1 cellular context compared by ENCODE assay signal in genomic region chr4:16212138-16212782, GRCh38.
TF ChIP-seq lines count a peak whose summit lies in the region.

No MANE protein-coding gene starts in this region.

TF ChIP-seq in WTC11, 78 proteins besides CTCF, POLR2A, EP300 and RAD21 (continued from another document):
- no peak for TF ChIP-seq OVOL2 (CRISPR knock-in tag; IDR thresholded peaks at IDR 0.05; ENCODE audit: borderline replicate concordance)
- TF ChIP-seq, protein P1, sequence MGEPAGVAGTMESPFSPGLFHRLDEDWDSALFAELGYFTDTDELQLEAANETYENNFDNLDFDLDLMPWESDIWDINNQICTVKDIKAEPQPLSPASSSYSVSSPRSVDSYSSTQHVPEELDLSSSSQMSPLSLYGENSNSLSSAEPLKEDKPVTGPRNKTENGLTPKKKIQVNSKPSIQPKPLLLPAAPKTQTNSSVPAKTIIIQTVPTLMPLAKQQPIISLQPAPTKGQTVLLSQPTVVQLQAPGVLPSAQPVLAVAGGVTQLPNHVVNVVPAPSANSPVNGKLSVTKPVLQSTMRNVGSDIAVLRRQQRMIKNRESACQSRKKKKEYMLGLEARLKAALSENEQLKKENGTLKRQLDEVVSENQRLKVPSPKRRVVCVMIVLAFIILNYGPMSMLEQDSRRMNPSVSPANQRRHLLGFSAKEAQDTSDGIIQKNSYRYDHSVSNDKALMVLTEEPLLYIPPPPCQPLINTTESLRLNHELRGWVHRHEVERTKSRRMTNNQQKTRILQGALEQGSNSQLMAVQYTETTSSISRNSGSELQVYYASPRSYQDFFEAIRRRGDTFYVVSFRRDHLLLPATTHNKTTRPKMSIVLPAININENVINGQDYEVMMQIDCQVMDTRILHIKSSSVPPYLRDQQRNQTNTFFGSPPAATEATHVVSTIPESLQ (CRISPR knock-in tag; IDR thresholded peaks at IDR 0.05): no peak
- TF ChIP-seq, protein P2, sequence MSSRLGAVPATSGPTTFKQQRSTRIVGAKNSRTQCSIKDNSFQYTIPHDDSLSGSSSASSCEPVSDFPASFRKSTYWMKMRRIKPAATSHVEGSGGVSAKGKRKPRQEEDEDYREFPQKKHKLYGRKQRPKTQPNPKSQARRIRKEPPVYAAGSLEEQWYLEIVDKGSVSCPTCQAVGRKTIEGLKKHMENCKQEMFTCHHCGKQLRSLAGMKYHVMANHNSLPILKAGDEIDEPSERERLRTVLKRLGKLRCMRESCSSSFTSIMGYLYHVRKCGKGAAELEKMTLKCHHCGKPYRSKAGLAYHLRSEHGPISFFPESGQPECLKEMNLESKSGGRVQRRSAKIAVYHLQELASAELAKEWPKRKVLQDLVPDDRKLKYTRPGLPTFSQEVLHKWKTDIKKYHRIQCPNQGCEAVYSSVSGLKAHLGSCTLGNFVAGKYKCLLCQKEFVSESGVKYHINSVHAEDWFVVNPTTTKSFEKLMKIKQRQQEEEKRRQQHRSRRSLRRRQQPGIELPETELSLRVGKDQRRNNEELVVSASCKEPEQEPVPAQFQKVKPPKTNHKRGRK (CRISPR knock-in tag; IDR thresholded peaks at IDR 0.05; ENCODE audit: borderline replicate concordance): no peak
- no peak for TF ChIP-seq NFYB (CRISPR knock-in tag; conservative IDR thresholded peaks at IDR 0.05; ENCODE audit: low read depth)
- TF ChIP-seq ZNF219 (CRISPR knock-in tag; IDR thresholded peaks at IDR 0.05; ENCODE audit: borderline replicate concordance): no peak
- no peak for TF ChIP-seq ZBTB21 (CRISPR knock-in tag; IDR thresholded peaks at IDR 0.05; ENCODE audit: borderline replicate concordance)
